9 cellular contexts compared by ENCODE assay signal in the genomic region with DNA sequence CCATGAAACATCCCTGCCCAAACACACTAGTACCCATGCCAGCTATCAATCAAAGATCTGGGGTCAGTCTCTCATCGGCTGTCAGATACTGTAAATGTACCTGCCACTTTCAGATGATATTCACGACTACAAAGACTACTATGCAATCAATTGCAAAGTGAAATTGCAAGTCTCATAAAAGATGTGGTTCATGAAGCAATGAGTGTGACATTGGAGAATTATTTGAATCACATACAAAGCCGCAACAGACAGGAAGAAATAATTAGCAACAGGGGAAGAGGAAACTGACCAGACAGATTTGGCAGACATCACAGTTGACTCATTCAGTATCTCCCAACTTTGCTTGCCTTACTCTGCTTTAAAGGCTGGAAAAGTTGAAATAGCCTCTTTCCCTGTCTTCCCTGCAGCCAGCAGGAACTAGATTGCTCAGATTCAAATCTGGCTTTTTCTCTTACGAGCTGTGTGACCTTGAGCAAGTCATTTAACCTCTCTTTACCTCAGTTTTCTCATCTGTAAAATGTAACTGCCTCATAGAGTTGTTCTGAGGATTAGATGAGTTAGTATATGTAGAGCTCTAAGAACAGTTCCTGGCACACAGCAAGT.
DNase-seq lines count a peak whose midpoint lies in the region; ATAC-seq, FAIRE-seq and TF ChIP-seq lines count a peak whose summit lies in the region.
"Had no signal": no experiment of that assay in that cellular context is flagged by ENCODE, and none has a peak within 500 bp of the region (broad histone marks: within the 10 kb centered on the region; RNA-seq: fewer than 3 reads in every experiment).

No MANE protein-coding gene starts in this region.

- in situ Hi-C loops in GM12878 (cut with MboI): no loop called here

- TF ChIP-seq CTCF in heart right ventricle (IDR thresholded peaks at IDR 0.05) (no peak), GM12878 (IDR thresholded peaks at IDR 0.05 in 2 of 3, conservative IDR thresholded peaks at IDR 0.05 in 1 of 3; ENCODE audit: control insufficient read depth in 2 of 3, extremely low read depth in 1 of 3, insufficient read depth in 1 of 3, low read depth in 3 of 3, low read length in 3 of 3) (no peak), retinal pigment epithelial cell (conservative IDR thresholded peaks at IDR 0.05; ENCODE audit: low read depth, low read length) (no peak)

- TF ChIP-seq POLR2A in GM12878 (IDR thresholded peaks at IDR 0.05; ENCODE audit: low read depth, low read length): no peak

- DNase-seq in heart right ventricle (peak in 1 of 2 donors; percentile 32), Right ventricle myocardium inferior (ENCODE audit: missing footprints) (no peak), HPDE6-E6E7 (ENCODE audit: extremely low spot score) (peak; percentile 58), GM12878 (ENCODE audit: low read depth, low spot score) (peak; percentile 19), retinal pigment epithelial cell (ENCODE audit: low read depth) (peak; percentile 66), Karpas-422 (no peak), NCI-H2107 (lab: John Stamatoyannopoulos, UW) (no peak)
- DNase-seq in activated naive CD4-positive, alpha-beta T cell (lab: John Stamatoyannopoulos, UW): no peak

- RAD21 ChIA-PET in GM12878 (lab: Charles Lee; ENCODE audit: unreplicated experiment): no interaction called here

- SMC1A ChIA-PET in GM12878 (lab: Charles Lee; ENCODE audit: uncharacterized antibody, unreplicated experiment): interaction anchor here (1.4 kb wide), 1 partner anchor 12 kb away, joined by 3 read pairs; no protein-coding TSS in a partner anchor

- ATAC-seq in heart right ventricle (peak in 6 of 8 donors; percentile 62 to 87 (median 76)), Right ventricle myocardium inferior (no peak), GM12878 (peak; percentile 72)

- H3K36me3 ChIP-seq in heart right ventricle (no peaks in the 10 kb centered on the region), GM12878 (ENCODE audit: control insufficient read depth in 2 of 2, insufficient read depth in 2 of 2, low read length in 1 of 2) (no peaks in the 10 kb centered on the region), Karpas-422 (ENCODE audit: insufficient read depth, low read length) (no peaks in the 10 kb centered on the region)

- H3K9me3 ChIP-seq in heart right ventricle: no peaks in the 10 kb centered on the region
- H3K9me3 ChIP-seq in GM12878 (replicated peaks; ENCODE audit: control insufficient read depth, insufficient read depth, low read length): no peaks in the 10 kb centered on the region
- H3K9me3 ChIP-seq in Karpas-422 (ENCODE audit: low read length): no peaks in the 10 kb centered on the region

- no peak for TF ChIP-seq RAD21 in GM12878 (IDR thresholded peaks at IDR 0.05; ENCODE audit: insufficient read depth, low read depth, low read length)

- intact Hi-C loops in heart right ventricle (cut with DNase I) (no loop called here), Right ventricle myocardium inferior (cut with DNase I) (no loop called here), GM12878 (cut with micrococcal nuclease; ENCODE audit: unreplicated experiment) (no loop called here)

- no peaks in the 10 kb centered on the region for H3K9me2 ChIP-seq in Karpas-422 (replicated peaks; ENCODE audit: insufficient read depth, low read length)

- FAIRE-seq in GM12878 (lab: Jason Lieb, UNC): peak; percentile 54
- FAIRE-seq: G401.6 had no signal

- peaks cover 0 to 48% (median 3%) of the 10 kb centered on the region in 9 donors for H3K4me1 ChIP-seq in heart right ventricle
- peaks cover 10% of the 10 kb centered on the region; the same call in 1 of the 2 replicates for H3K4me1 ChIP-seq in GM12878 (ENCODE audit: control insufficient read depth, insufficient read depth, low read length)
- no peaks in the 10 kb centered on the region; the same call in 1 of the 2 replicates for H3K4me1 ChIP-seq in Karpas-422 (ENCODE audit: low read length)

- H3K27ac ChIP-seq in heart right ventricle: peak overlapping the region in 5 of 10 donors; percentile 29 to 66 (median 53)
- no peak overlapping the region for H3K27ac ChIP-seq in GM12878 (ENCODE audit: control insufficient read depth, insufficient read depth)
- H3K27ac ChIP-seq in Karpas-422 (ENCODE audit: low read length): no peak overlapping the region

- H3K9ac ChIP-seq in GM12878 (ENCODE audit: control insufficient read depth, insufficient read depth, low read length) (no peak overlapping the region), Karpas-422 (ENCODE audit: low read length) (no peak overlapping the region)

- H3K4me2 ChIP-seq in GM12878 (ENCODE audit: control insufficient read depth, insufficient read depth) (peak overlapping the region; percentile 41), Karpas-422 (ENCODE audit: low read depth, low read length, poor library complexity, severe bottlenecking) (no peak overlapping the region)

- H2AFZ ChIP-seq in GM12878 (ENCODE audit: control insufficient read depth, low read depth, low read length) (no peak overlapping the region), Karpas-422 (ENCODE audit: low read length) (no peak overlapping the region)

- CTCF ChIA-PET in GM12878 (lab: Yijun Ruan, JAX): no interaction called here

- 30 to 43% methylated on average over 4 of the region's 4 CpGs for WGBS in heart right ventricle, 2 donors
- WGBS in GM12878 (ENCODE audit: insufficient coverage, insufficient replicate concordance, low lambda C conversion rate, missing lambda C conversion rate): 10% methylated on average over 4 of the region's 4 CpGs

- H3K4me3 ChIP-seq in heart right ventricle (no peak overlapping the region), GM12878 (no peak overlapping the region), retinal pigment epithelial cell (ENCODE audit: low read length) (no peak overlapping the region), Karpas-422 (ENCODE audit: low read length) (no peak overlapping the region)

- H3K79me2 ChIP-seq in GM12878 (ENCODE audit: control insufficient read depth, insufficient read depth, low read length) (no peaks in the 10 kb centered on the region), Karpas-422 (ENCODE audit: low read length) (no peaks in the 10 kb centered on the region)

- BruUV-seq in GM12878 (replicated peaks; lab: Mats Ljungman, UMichigan): no TSS peak

- H4K20me1 ChIP-seq in GM12878 (ENCODE audit: control insufficient read depth, insufficient read depth) (no peaks in the 10 kb centered on the region), Karpas-422 (ENCODE audit: insufficient read depth, low read depth, low read length) (no peaks in the 10 kb centered on the region)

- H3K27me3 ChIP-seq in heart right ventricle: peaks cover 0 to 15% (median 3%) of the 10 kb centered on the region in 7 donors
- no peaks in the 10 kb centered on the region for H3K27me3 ChIP-seq in GM12878 (replicated peaks in 1 of 2; ENCODE audit: control insufficient read depth in 2 of 2, insufficient read depth in 2 of 2, low read length in 1 of 2)
- no peaks in the 10 kb centered on the region for H3K27me3 ChIP-seq in Karpas-422 (ENCODE audit: low read length)

- TF ChIP-seq EP300 in GM12878 (IDR thresholded peaks at IDR 0.05; ENCODE audit: borderline replicate concordance in 1 of 2, control insufficient read depth in 1 of 2, low read depth in 2 of 2, low read length in 2 of 2): no peak

- POLR2A ChIA-PET in GM12878 (lab: Charles Lee): no interaction called here

TF ChIP-seq in GM12878, 131 proteins besides CTCF, POLR2A, EP300 and RAD21 (continues in another document):
- TF ChIP-seq BCL11A (IDR thresholded peaks at IDR 0.05; ENCODE audit: low read depth, low read length) (0 out of 2 replicates have a peak, but pooled peaks have one; percentile 31), ETV6 (conservative IDR thresholded peaks at IDR 0.05 in 1 of 2, IDR thresholded peaks at IDR 0.05 in 1 of 2; ENCODE audit: borderline replicate concordance in 1 of 2, low read depth in 1 of 2) (peak in 1 of 2 experiments; percentile 29; a peak in 1 of 4 replicates), MYC (IDR thresholded peaks at IDR 0.05; ENCODE audit: insufficient read depth, insufficient read length, insufficient replicate concordance, low read length, severe bottlenecking) (no peak), NFIC (IDR thresholded peaks at IDR 0.05; ENCODE audit: low read depth, low read length) (peak; percentile 23; the same call in 1 of the 2 replicates), FOXM1 (IDR thresholded peaks at IDR 0.05; ENCODE audit: low read depth, low read length) (no peak), HDAC6 (IDR thresholded peaks at IDR 0.05; ENCODE audit: unreplicated experiment) (no peak), ZBED1 (IDR thresholded peaks at IDR 0.05; ENCODE audit: borderline replicate concordance) (no peak), TCF7 (IDR thresholded peaks at IDR 0.05; ENCODE audit: borderline replicate concordance) (no peak), NBN (IDR thresholded peaks at IDR 0.05) (no peak), HDAC2 (IDR thresholded peaks at IDR 0.05) (no peak), RUNX3 (IDR thresholded peaks at IDR 0.05; ENCODE audit: low read length) (peak; percentile 61)
- TF ChIP-seq, protein P1, sequence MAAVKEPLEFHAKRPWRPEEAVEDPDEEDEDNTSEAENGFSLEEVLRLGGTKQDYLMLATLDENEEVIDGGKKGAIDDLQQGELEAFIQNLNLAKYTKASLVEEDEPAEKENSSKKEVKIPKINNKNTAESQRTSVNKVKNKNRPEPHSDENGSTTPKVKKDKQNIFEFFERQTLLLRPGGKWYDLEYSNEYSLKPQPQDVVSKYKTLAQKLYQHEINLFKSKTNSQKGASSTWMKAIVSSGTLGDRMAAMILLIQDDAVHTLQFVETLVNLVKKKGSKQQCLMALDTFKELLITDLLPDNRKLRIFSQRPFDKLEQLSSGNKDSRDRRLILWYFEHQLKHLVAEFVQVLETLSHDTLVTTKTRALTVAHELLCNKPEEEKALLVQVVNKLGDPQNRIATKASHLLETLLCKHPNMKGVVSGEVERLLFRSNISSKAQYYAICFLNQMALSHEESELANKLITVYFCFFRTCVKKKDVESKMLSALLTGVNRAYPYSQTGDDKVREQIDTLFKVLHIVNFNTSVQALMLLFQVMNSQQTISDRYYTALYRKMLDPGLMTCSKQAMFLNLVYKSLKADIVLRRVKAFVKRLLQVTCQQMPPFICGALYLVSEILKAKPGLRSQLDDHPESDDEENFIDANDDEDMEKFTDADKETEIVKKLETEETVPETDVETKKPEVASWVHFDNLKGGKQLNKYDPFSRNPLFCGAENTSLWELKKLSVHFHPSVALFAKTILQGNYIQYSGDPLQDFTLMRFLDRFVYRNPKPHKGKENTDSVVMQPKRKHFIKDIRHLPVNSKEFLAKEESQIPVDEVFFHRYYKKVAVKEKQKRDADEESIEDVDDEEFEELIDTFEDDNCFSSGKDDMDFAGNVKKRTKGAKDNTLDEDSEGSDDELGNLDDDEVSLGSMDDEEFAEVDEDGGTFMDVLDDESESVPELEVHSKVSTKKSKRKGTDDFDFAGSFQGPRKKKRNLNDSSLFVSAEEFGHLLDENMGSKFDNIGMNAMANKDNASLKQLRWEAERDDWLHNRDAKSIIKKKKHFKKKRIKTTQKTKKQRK (IDR thresholded peaks at IDR 0.05; ENCODE audit: low read depth, low read length): no peak

Comparison
In these comparisons a context has a peak if more than half of its experiments do, and no peak if none do; other contexts are left out.
1. DNase-seq: peak in HPDE6-E6E7 (single experiment), GM12878 (single experiment) and retinal pigment epithelial cell (single experiment); none in Right ventricle myocardium inferior (single experiment), Karpas-422 (single experiment), NCI-H2107 (single experiment) and activated naive CD4-positive, alpha-beta T cell (0 of 4).